In the genomic region with DNA sequence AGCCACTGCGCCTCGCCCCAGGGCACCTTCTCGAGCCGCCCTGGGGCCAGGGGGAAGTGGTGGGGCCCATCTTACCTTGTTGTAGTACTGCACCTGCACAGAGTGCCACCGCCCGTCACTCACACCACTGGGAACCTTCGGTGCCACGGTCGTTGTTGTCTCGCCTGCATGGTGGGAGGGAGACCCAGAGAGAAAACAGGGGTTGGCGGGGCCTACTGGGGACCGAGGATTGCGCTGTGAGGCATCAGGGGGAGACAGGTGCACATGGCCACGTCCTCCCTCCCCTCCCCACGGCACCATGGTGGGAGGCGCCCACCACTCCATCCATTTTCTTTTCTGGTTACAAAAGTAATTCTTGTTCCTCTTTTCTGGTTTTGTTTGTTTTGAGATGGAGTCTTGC, we compare ENCODE assay signal across 1 cellular context.
TF ChIP-seq lines count a peak whose summit lies in the region.

No MANE protein-coding gene starts in this region.

TF ChIP-seq in WTC11, 78 proteins besides CTCF, POLR2A, EP300 and RAD21 (continued from another document):
- TF ChIP-seq, protein P1, sequence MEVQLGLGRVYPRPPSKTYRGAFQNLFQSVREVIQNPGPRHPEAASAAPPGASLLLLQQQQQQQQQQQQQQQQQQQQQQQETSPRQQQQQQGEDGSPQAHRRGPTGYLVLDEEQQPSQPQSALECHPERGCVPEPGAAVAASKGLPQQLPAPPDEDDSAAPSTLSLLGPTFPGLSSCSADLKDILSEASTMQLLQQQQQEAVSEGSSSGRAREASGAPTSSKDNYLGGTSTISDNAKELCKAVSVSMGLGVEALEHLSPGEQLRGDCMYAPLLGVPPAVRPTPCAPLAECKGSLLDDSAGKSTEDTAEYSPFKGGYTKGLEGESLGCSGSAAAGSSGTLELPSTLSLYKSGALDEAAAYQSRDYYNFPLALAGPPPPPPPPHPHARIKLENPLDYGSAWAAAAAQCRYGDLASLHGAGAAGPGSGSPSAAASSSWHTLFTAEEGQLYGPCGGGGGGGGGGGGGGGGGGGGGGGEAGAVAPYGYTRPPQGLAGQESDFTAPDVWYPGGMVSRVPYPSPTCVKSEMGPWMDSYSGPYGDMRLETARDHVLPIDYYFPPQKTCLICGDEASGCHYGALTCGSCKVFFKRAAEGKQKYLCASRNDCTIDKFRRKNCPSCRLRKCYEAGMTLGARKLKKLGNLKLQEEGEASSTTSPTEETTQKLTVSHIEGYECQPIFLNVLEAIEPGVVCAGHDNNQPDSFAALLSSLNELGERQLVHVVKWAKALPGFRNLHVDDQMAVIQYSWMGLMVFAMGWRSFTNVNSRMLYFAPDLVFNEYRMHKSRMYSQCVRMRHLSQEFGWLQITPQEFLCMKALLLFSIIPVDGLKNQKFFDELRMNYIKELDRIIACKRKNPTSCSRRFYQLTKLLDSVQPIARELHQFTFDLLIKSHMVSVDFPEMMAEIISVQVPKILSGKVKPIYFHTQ (CRISPR knock-in tag; IDR thresholded peaks at IDR 0.05) = no peak
